Comparison of ENCODE assay signal across 9 cellular contexts in the genomic region with DNA sequence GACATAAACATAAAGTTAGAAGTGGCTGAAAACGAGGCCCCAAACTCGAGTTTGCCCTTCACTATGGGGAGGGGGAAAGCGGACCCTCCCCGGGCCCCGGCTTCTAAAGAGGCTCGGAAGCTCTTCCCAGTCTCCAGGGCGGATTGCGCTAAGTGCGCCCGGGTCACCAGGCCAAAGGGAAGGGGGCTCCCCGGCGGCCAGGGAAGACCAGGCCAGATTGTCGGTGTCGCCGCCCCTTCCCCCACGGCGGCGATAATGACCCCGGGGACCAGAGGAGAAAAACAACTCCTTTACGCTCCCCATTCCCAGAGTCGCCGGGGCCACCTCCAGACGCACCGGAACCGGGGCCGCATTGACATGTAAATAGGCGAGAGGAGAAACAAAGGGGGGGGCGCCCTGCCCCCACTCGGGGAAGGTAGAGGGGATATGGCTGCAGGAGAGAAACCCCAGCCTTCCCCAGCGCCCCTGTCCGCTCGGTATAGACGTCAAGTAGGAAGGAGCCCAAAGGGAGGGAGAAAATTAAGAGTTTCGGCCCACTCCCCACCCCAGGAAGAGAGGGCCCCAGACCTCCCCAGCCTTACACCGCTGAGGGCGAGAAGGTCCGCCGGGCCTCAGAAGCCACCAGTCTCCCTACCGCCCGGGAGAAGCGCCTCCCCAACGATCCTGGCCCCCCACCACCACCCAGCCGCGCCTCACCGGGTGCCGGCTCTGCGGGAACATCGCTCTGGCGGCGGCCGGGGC. TPM values are rescaled to one million over a fixed set of nuclear protein-coding genes. Genes with fewer than 3 reads are reported as not detected.
DNase-seq lines count a peak whose midpoint lies in the region; ATAC-seq, FAIRE-seq and TF ChIP-seq lines count a peak whose summit lies in the region.
"Had no signal": no experiment of that assay in that cellular context is flagged by ENCODE, and none has a peak within 500 bp of the region (broad histone marks: within the 10 kb centered on the region; RNA-seq: fewer than 3 reads in every experiment).

No MANE protein-coding gene starts in this region.

- peaks cover 42% of the 10 kb centered on the region for H3K36me3 ChIP-seq in endodermal cell (ENCODE audit: control insufficient read depth, insufficient read depth, low read length)
- no peaks in the 10 kb centered on the region for H3K36me3 ChIP-seq in mucosa of descending colon (ENCODE audit: low read depth)

- no peaks in the 10 kb centered on the region for H3K9me3 Mint-ChIP-seq in endodermal cell

- no peak for ATAC-seq in mucosa of descending colon
- ATAC-seq in HG02759 (IDR thresholded peaks at IDR 0.05; ENCODE audit: unreplicated experiment) = no peak

- peak overlapping the region; percentile 86 for H3K27ac ChIP-seq in endodermal cell (ENCODE audit: low read depth, low read length)

- H3K27me3 Mint-ChIP-seq in endodermal cell (ENCODE audit: insufficient read depth) = peaks cover 23% of the 10 kb centered on the region

- H3K27me3 ChIP-seq in endodermal cell (ENCODE audit: control insufficient read depth, insufficient read depth, low read length, poor library complexity, severe bottlenecking) = peaks cover 45% of the 10 kb centered on the region

- H3K4me1 ChIP-seq in endodermal cell (ENCODE audit: control insufficient read depth, insufficient read depth, low read length) (peaks cover 9% of the 10 kb centered on the region), mucosa of descending colon (ENCODE audit: low read depth) (peaks cover 33% of the 10 kb centered on the region)

- TF ChIP-seq CTCF in GM20000 (IDR thresholded peaks at IDR 0.05; ENCODE audit: extremely low read depth, missing control alignments) (no peak), endodermal cell (conservative IDR thresholded peaks at IDR 0.05) (no peak), mucosa of descending colon (IDR thresholded peaks at IDR 0.05) (no peak)

- no peak overlapping the region for H3K4me3 Mint-ChIP-seq in endodermal cell

- WGBS in endodermal cell (ENCODE audit: insufficient coverage in 1 of 2, insufficient read length in 1 of 2), 2 experiments = 0% methylated on average over 7 to 51 of the region's 51 CpGs

- H3K36me3 Mint-ChIP-seq in endodermal cell (ENCODE audit: low read depth) = no peaks in the 10 kb centered on the region

- peak overlapping the region; percentile 98 for H3K4me3 ChIP-seq in endodermal cell (ENCODE audit: low read length)
- H3K4me3 ChIP-seq in mucosa of descending colon = peak overlapping the region; percentile 52

- H3K4me1 Mint-ChIP-seq in endodermal cell = peaks cover 11% of the 10 kb centered on the region

- peak; percentile 34 for DNase-seq in GM20000 (ENCODE audit: low spot score)
- peak; percentile 55 for DNase-seq in RKO (ENCODE audit: low spot score)
- peak; percentile 93 for DNase-seq in endodermal cell
- DNase-seq in mucosa of descending colon = peak; percentile 68 to 78 (median 78)
- DNase-seq in GM19239 (ENCODE audit: insufficient read length, low spot score) = no peak
- DNase-seq in NOMO-1 treated with DMSO at 0.1 percent for 48 hours (lab: John Stamatoyannopoulos, UW; ENCODE audit: unreplicated experiment) = no peak
- no peak for DNase-seq in SKM-1 (lab: John Stamatoyannopoulos, UW; ENCODE audit: unreplicated experiment)

- no peak for FAIRE-seq in GM19239 (lab: Jason Lieb, UNC)

- H3K9me3 ChIP-seq in endodermal cell (ENCODE audit: control insufficient read depth, low read length) (no peaks in the 10 kb centered on the region), mucosa of descending colon (no peaks in the 10 kb centered on the region)

- intact Hi-C loops in mucosa of descending colon (cut with DNase I, micrococcal nuclease) = loop anchor here (2.0 to 10.0 kb wide), 3 partner anchors 95 to 165 kb away; no protein-coding TSS in a partner anchor

- H3K9ac ChIP-seq in endodermal cell (ENCODE audit: extremely low read depth, low read length, poor library complexity, severe bottlenecking) = peak overlapping the region; percentile 72

- peak overlapping the region; percentile 92 for H3K27ac Mint-ChIP-seq in endodermal cell

RNA-seq across cellular contexts. Expression of gene TLE1, which starts 1.7 kb away (rescaled TPM):
- total RNA-seq in endodermal cell = 10 to 100 TPM; 49.7 to 73.5 TPM
- 133 TPM for polyA plus RNA-seq in endodermal cell (2013, experiment 1 of 2)
- 117 TPM for polyA plus RNA-seq in endodermal cell (2013, experiment 2 of 2)
- 10 to 100 TPM; 42.9 to 51.8 (median 47.3) TPM for total RNA-seq in mucosa of descending colon
- total RNA-seq: activated CD8-positive, alpha-beta memory T cell treated with anti-CD3 and anti-CD28 coated beads for 36 hours had no signal

Comparison
In these comparisons a context has a peak if more than half of its experiments do, and no peak if none do; other contexts are left out.
1. DNase-seq: peak in GM20000 (single experiment), RKO (single experiment), endodermal cell (single experiment) and mucosa of descending colon (3 of 3); none in GM19239 (single experiment), NOMO-1 treated with DMSO at 0.1 percent for 48 hours (single experiment) and SKM-1 (single experiment).